ENCODE assay signal across 9 cellular contexts in genomic region chr15:62392411-62392810, GRCh38. TPM values are rescaled to one million over a fixed set of nuclear protein-coding genes. Genes with fewer than 3 reads are reported as not detected.
DNase-seq lines count a peak whose midpoint lies in the region; ATAC-seq, FAIRE-seq and TF ChIP-seq lines count a peak whose summit lies in the region.
"Had no signal": no experiment of that assay in that cellular context is flagged by ENCODE, and none has a peak within 500 bp of the region (broad histone marks: within the 10 kb centered on the region; RNA-seq: fewer than 3 reads in every experiment).

No MANE protein-coding gene starts in this region.

- H3K79me2 ChIP-seq in keratinocyte (ENCODE audit: control insufficient read depth, insufficient read depth, low read length), result peaks cover 6% of the 10 kb centered on the region

- H3K9ac ChIP-seq in keratinocyte (ENCODE audit: control insufficient read depth, extremely low read depth, insufficient read depth, low read length) (no peak overlapping the region), subcutaneous abdominal adipose tissue (ENCODE audit: low read length in 5 of 5) (peak overlapping the region; percentile 68 to 86 (median 79))

- dilution Hi-C loops in keratinocyte (cut with MboI; ENCODE audit: extremely low pct_ligation_motif_present, low sequenced_read_pairs), result no loop called here

- no peaks in the 10 kb centered on the region for H3K36me3 ChIP-seq in keratinocyte (ENCODE audit: control insufficient read depth in 2 of 2, extremely low read depth in 1 of 2, insufficient read depth in 2 of 2, low read length in 2 of 2)
- H3K36me3 ChIP-seq in subcutaneous abdominal adipose tissue (ENCODE audit: control insufficient read depth in 5 of 5, insufficient read depth in 5 of 5, low read length in 5 of 5), result no peaks in the 10 kb centered on the region
- H3K36me3 ChIP-seq: adrenal gland had no signal

- in situ Hi-C loops in astrocyte of the cerebellum (cut with HindIII; ENCODE audit: low sequenced_read_pairs), result no loop called here

- no peaks in the 10 kb centered on the region for H4K20me1 ChIP-seq in keratinocyte (ENCODE audit: control insufficient read depth, extremely low read depth, insufficient read depth, low read length)

- no peaks in the 10 kb centered on the region for H3K9me1 ChIP-seq in keratinocyte (ENCODE audit: control insufficient read depth, extremely low read depth, insufficient read depth, low read length)

- H3K27ac ChIP-seq in keratinocyte (ENCODE audit: control insufficient read depth, insufficient read depth, low read length) (no peak overlapping the region), subcutaneous abdominal adipose tissue (ENCODE audit: low read depth, low read length) (peak overlapping the region; percentile 90)

- H3K4me2 ChIP-seq in keratinocyte (ENCODE audit: control insufficient read depth, extremely low read depth, insufficient read depth, low read depth, low read length), result peak overlapping the region; percentile 97

- H3K9me3 ChIP-seq in keratinocyte (ENCODE audit: control insufficient read depth, low read depth, low read length) (no peaks in the 10 kb centered on the region), subcutaneous abdominal adipose tissue (ENCODE audit: control insufficient read depth in 5 of 5, low read length in 5 of 5) (no peaks in the 10 kb centered on the region)
- H3K9me3 ChIP-seq: adrenal gland had no signal

- peak; percentile 13 for FAIRE-seq in keratinocyte (lab: Jason Lieb, UNC)

- H2AFZ ChIP-seq in keratinocyte (ENCODE audit: control insufficient read depth, low read length), result no peak overlapping the region

- DNase-seq in stimulated activated CD4-positive, alpha-beta T cell treated with anti-CD3 and anti-CD28 coated beads, Interleukin-4, amount 100 ng/mL, for 24 hours, result peak; percentile 3
- no peak for DNase-seq in stimulated activated CD4-positive, alpha-beta T cell treated with anti-CD3 and anti-CD28 coated beads, Interleukin-1b, Interleukin-23, amount 100 ng/mL, for 48 hours
- no peak for DNase-seq in astrocyte of the cerebellum (ENCODE audit: low read depth)
- no peak for DNase-seq in keratinocyte (ENCODE audit: low read depth, low spot score)
- no peak for DNase-seq in mesenteric fat pad (ENCODE audit: low spot score)

- ATAC-seq in GM18511 (IDR thresholded peaks at IDR 0.05; ENCODE audit: unreplicated experiment) (no peak), HG03108 (IDR thresholded peaks at IDR 0.05; ENCODE audit: unreplicated experiment) (no peak)

- H3K4me1 ChIP-seq in keratinocyte (ENCODE audit: control insufficient read depth, extremely low read depth, insufficient read depth, low read length) (peaks cover 16% of the 10 kb centered on the region), subcutaneous abdominal adipose tissue (ENCODE audit: control insufficient read depth in 5 of 5, insufficient read depth in 5 of 5, low read length in 5 of 5) (peaks cover 4 to 46% (median 36%) of the 10 kb centered on the region in 5 donors)

- TF ChIP-seq CTCF in astrocyte of the cerebellum (IDR thresholded peaks at IDR 0.05; ENCODE audit: low read depth, low read length, missing control alignments) (peak; percentile 29), keratinocyte (optimal IDR thresholded peaks at IDR 0.05 in 1 of 3, IDR thresholded peaks at IDR 0.05 in 1 of 3, conservative IDR thresholded peaks at IDR 0.05 in 1 of 3; ENCODE audit: extremely low read depth in 1 of 3, insufficient read depth in 2 of 3, low read length in 3 of 3) (no peak)

- no peaks in the 10 kb centered on the region for H3K27me3 ChIP-seq in keratinocyte (ENCODE audit: control insufficient read depth, extremely low read depth, insufficient read depth, low read length)
- no peaks in the 10 kb centered on the region for H3K27me3 ChIP-seq in subcutaneous abdominal adipose tissue (ENCODE audit: control insufficient read depth in 5 of 5, insufficient read depth in 4 of 5, low read length in 5 of 5)
- H3K27me3 ChIP-seq: adrenal gland had no signal

- H3K4me3 ChIP-seq in astrocyte of the cerebellum (ENCODE audit: low read depth, low read length), result peak overlapping the region; percentile 97
- H3K4me3 ChIP-seq in keratinocyte (ENCODE audit: control insufficient read depth in 2 of 3, extremely low read depth in 1 of 3, insufficient read depth in 2 of 3, low read depth in 1 of 3, low read length in 3 of 3), result peak overlapping the region in 2 of 3 experiments; percentile 99 to 100
- H3K4me3 ChIP-seq in subcutaneous abdominal adipose tissue (ENCODE audit: low read depth in 1 of 5, low read length in 5 of 5), result peak overlapping the region; percentile 89 to 97 (median 94)

RNA-seq across cellular contexts. Expression of gene TLN2, which starts 2.1 kb away (rescaled TPM):
- polyA plus RNA-seq in keratinocyte, result 6.4 to 12.1 TPM (median 8.1 TPM) in 3 replicates
- 1.6 TPM for polyA plus RNA-seq in keratinocyte (2011; ENCODE audit: low read depth)
- 6.0 and 8.0 TPM in 2 replicates for polyA plus RNA-seq in keratinocyte (2011; cell fraction: cytosol; rRNA removed)
- 13.2 and 16.2 TPM in 2 replicates for polyA plus RNA-seq in keratinocyte (2011; cell fraction: nucleus; rRNA removed)
- 1.2 and 9.8 TPM in 2 replicates for polyA plus RNA-seq in keratinocyte (2012; ENCODE audit: low replicate concordance)
- polyA minus RNA-seq in keratinocyte, result 20.0 to 28.4 TPM (median 22.8 TPM) in 3 replicates
- 10.6 TPM for polyA minus RNA-seq in keratinocyte (2011; cell fraction: cytosol; rRNA and poly(A)+ RNA removed)
- 17.5 and 27.5 TPM in 2 replicates for polyA minus RNA-seq in keratinocyte (2011; cell fraction: nucleus; rRNA and poly(A)+ RNA removed)
- 122 TPM for total RNA-seq in mesenteric fat pad
